Comparison of ENCODE assay signal across 8 cellular contexts in genomic region chr6:15663057-15663638, GRCh38. TPM values are rescaled to one million over a fixed set of nuclear protein-coding genes. Genes with fewer than 3 reads are reported as not detected.
DNase-seq lines count a peak whose midpoint lies in the region; ATAC-seq and TF ChIP-seq lines count a peak whose summit lies in the region.

No MANE protein-coding gene starts in this region.

- no peak overlapping the region for H3K23ac ChIP-seq in mesenchymal stem cell (ENCODE audit: low read length in 2 of 2)

- H2BK120ac ChIP-seq in mesenchymal stem cell (ENCODE audit: low read depth, low read length), result no peak overlapping the region

- WGBS in mesenchymal stem cell, result 30% methylated on average over 19 of the region's 25 CpGs

- H3K14ac ChIP-seq in mesenchymal stem cell (ENCODE audit: low read length in 2 of 2), result no peak overlapping the region

- DNase-seq in GM13976 (ENCODE audit: low spot score) (peak; percentile 91), NCI-H774 (lab: John Stamatoyannopoulos, UW) (peak; percentile 75), cardiac fibroblast (ENCODE audit: low read depth in 2 of 2) (peak; percentile 61 to 74), mesenchymal stem cell (peak; percentile 74), upper lobe of right lung (no peak), NCI-H1930 (lab: John Stamatoyannopoulos, UW) (no peak), NCI-H1436 treated with DMSO at 0.1 percent for 48 hours (lab: John Stamatoyannopoulos, UW) (no peak)

- H3K4me3 ChIP-seq in BLaER1, result peak overlapping the region; percentile 75
- peak overlapping the region; percentile 83 for H3K4me3 ChIP-seq in cardiac fibroblast (replicated peaks in 1 of 2; ENCODE audit: low read depth in 2 of 2, low read length in 2 of 2)
- peak overlapping the region; percentile 90 to 97 for H3K4me3 ChIP-seq in mesenchymal stem cell (ENCODE audit: insufficient read depth in 1 of 2, low read depth in 1 of 2, low read length in 2 of 2)
- peak overlapping the region; percentile 95 for H3K4me3 ChIP-seq in upper lobe of right lung

- ATAC-seq in upper lobe of right lung, result no peak

- intact Hi-C loops in upper lobe of right lung (cut with DNase I), result no loop called here

- H3K9ac ChIP-seq in BLaER1 (peak overlapping the region; percentile 85), mesenchymal stem cell (ENCODE audit: low read length) (peak overlapping the region; percentile 54)

- no peak overlapping the region for H4K8ac ChIP-seq in mesenchymal stem cell (ENCODE audit: low read length)

- H4K20me1 ChIP-seq in BLaER1, result peaks cover 5% of the 10 kb centered on the region; the same call in 1 of the 2 replicates

- no peak overlapping the region for H3K18ac ChIP-seq in mesenchymal stem cell (ENCODE audit: low read depth in 1 of 2, low read length in 2 of 2)

- H3K27ac ChIP-seq in BLaER1, result peak overlapping the region; percentile 92
- no peak overlapping the region for H3K27ac ChIP-seq in mesenchymal stem cell (ENCODE audit: low read length, poor library complexity, severe bottlenecking)
- H3K27ac ChIP-seq in upper lobe of right lung, result no peak overlapping the region

- H3K36me3 ChIP-seq in BLaER1 (peaks cover 8% of the 10 kb centered on the region; the same call in 1 of the 2 replicates), mesenchymal stem cell (ENCODE audit: control insufficient read depth in 1 of 2, insufficient read depth in 2 of 2, low read depth in 1 of 2, low read length in 2 of 2) (peaks cover 3 to 7% of the 10 kb centered on the region in 2 experiments), upper lobe of right lung (peaks cover 7% of the 10 kb centered on the region)

- in situ Hi-C loops in GM13976 (cut with MboI; ENCODE audit: low sequenced_read_pairs, unreplicated experiment), result no loop called here

- TF ChIP-seq CTCF in GM13976 (IDR thresholded peaks at IDR 0.05; ENCODE audit: borderline replicate concordance, control extremely low read depth, extremely low read depth, insufficient read depth, missing control alignments) (no peak), cardiac fibroblast (IDR thresholded peaks at IDR 0.05; ENCODE audit: low read depth, low read length) (no peak), upper lobe of right lung (IDR thresholded peaks at IDR 0.05) (no peak)

- no peak overlapping the region for H2AFZ ChIP-seq in mesenchymal stem cell (ENCODE audit: low read depth, low read length)

- no peak overlapping the region for H2BK5ac ChIP-seq in mesenchymal stem cell (ENCODE audit: low read depth, low read length, poor library complexity, severe bottlenecking)

- H3K9me3 ChIP-seq in BLaER1, result no peaks in the 10 kb centered on the region
- no peaks in the 10 kb centered on the region for H3K9me3 ChIP-seq in mesenchymal stem cell (ENCODE audit: control insufficient read depth, low read length)
- no peaks in the 10 kb centered on the region for H3K9me3 ChIP-seq in upper lobe of right lung

- H3K4me1 ChIP-seq in BLaER1, result peaks cover 44% of the 10 kb centered on the region
- peaks cover 6% of the 10 kb centered on the region for H3K4me1 ChIP-seq in mesenchymal stem cell (ENCODE audit: control insufficient read depth, insufficient read depth, low read depth, low read length)
- H3K4me1 ChIP-seq in upper lobe of right lung, result peaks cover 17% of the 10 kb centered on the region

- H3K4me2 ChIP-seq in BLaER1, result peak overlapping the region; percentile 98
- peak overlapping the region; percentile 97 for H3K4me2 ChIP-seq in mesenchymal stem cell (ENCODE audit: low read length, poor library complexity, severe bottlenecking)

- no peak overlapping the region for H4K91ac ChIP-seq in mesenchymal stem cell (ENCODE audit: low read length)

- H2BK12ac ChIP-seq in mesenchymal stem cell (ENCODE audit: low read length in 2 of 2), result no peak overlapping the region

- no peaks in the 10 kb centered on the region for H3K27me3 ChIP-seq in BLaER1
- H3K27me3 ChIP-seq in mesenchymal stem cell (ENCODE audit: control insufficient read depth in 1 of 2, insufficient read depth in 1 of 2, low read length in 2 of 2), result peaks cover 0 to 3% of the 10 kb centered on the region in 2 experiments
- H3K27me3 ChIP-seq in upper lobe of right lung, result no peaks in the 10 kb centered on the region

- H3K4ac ChIP-seq in mesenchymal stem cell (ENCODE audit: low read depth in 1 of 2, low read length in 2 of 2), result no peak overlapping the region

- no peak overlapping the region for H2BK15ac ChIP-seq in mesenchymal stem cell (ENCODE audit: low read depth, poor library complexity, severe bottlenecking)

- H3K79me1 ChIP-seq in mesenchymal stem cell (replicated peaks; ENCODE audit: low read length, poor library complexity, severe bottlenecking), result peaks cover 25% of the 10 kb centered on the region

- H2AK5ac ChIP-seq in mesenchymal stem cell (ENCODE audit: low read length, severe bottlenecking), result peak overlapping the region; percentile 31

RNA-seq across cellular contexts. Expression of gene DTNBP1, which starts 0.3 kb away (rescaled TPM):
- 24.9 TPM for polyA plus RNA-seq in mesenchymal stem cell (2013, experiment 1 of 2)
- 26.0 TPM for polyA plus RNA-seq in mesenchymal stem cell (2013, experiment 2 of 2)
- total RNA-seq in upper lobe of right lung, result 25.9 TPM

Comparison
In these comparisons a context has a peak if more than half of its experiments do, and no peak if none do; other contexts are left out.
1. DNase-seq: peak in GM13976 (single experiment), NCI-H774 (single experiment), cardiac fibroblast (2 of 2) and mesenchymal stem cell (single experiment); none in upper lobe of right lung (single experiment), NCI-H1930 (0 of 2) and NCI-H1436 treated with DMSO at 0.1 percent for 48 hours (single experiment).
2. Peak in every context shown above with its lines, with median percentiles within 50 percentile points of each other: H3K4me3 ChIP-seq.